In the genomic region with DNA sequence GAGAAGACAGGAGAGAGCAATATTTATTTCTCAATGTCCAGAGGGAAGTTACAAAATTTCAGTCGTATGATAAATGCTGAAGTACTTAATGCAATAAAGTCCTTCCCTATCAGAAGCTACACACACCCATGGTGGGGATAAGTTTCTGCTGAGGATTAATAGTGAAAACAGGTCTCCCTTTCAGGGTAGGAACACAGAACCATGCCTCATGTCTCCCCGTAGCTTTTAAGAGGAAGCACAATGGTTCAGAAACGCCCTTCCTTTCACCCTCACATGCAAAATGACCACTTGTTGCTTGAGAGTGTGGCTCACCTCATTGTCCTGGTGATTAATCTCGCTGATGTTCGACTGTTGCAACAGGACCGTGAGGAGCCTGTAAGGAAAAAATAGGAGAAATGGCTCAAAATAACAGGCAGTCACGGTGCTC, we compare ENCODE assay signal across 1 cellular context.
TF ChIP-seq lines count a peak whose summit lies in the region.

No MANE protein-coding gene starts in this region.

TF ChIP-seq in GM23338, 12 proteins besides CTCF, POLR2A, EP300 and RAD21 (continued from another document):
- TF ChIP-seq REST (IDR thresholded peaks at IDR 0.05; ENCODE audit: unreplicated experiment) (no peak), JUNB (IDR thresholded peaks at IDR 0.05; ENCODE audit: unreplicated experiment) (no peak), CREB1 (CRISPR knock-in tag; IDR thresholded peaks at IDR 0.05; ENCODE audit: low read depth) (no peak), ZNF114 (CRISPR knock-in tag; IDR thresholded peaks at IDR 0.05) (no peak), STAT1 (IDR thresholded peaks at IDR 0.05; ENCODE audit: unreplicated experiment) (no peak), EZH2phosphoT487 (IDR thresholded peaks at IDR 0.05; ENCODE audit: unreplicated experiment) (no peak), ZNF331 (CRISPR knock-in tag; IDR thresholded peaks at IDR 0.05; ENCODE audit: low read depth) (no peak), NANOG (IDR thresholded peaks at IDR 0.05; ENCODE audit: borderline replicate concordance) (no peak)
